ENCODE assay signal across 15 cellular contexts in genomic region chr10:7593068-7593467, GRCh38.
DNase-seq lines count a peak whose midpoint lies in the region; ATAC-seq and TF ChIP-seq lines count a peak whose summit lies in the region.
"Had no signal": no experiment of that assay in that cellular context is flagged by ENCODE, and none has a peak within 500 bp of the region (broad histone marks: within the 10 kb centered on the region; RNA-seq: fewer than 3 reads in every experiment).

No MANE protein-coding gene starts in this region.

- H3K4me1 Mint-ChIP-seq in activated CD4-positive, alpha-beta memory T cell treated with anti-CD3 and anti-CD28 coated beads, Interleukin-2, amount 10 ng/mL, durations not matched to agents 7 days and 5 days, result no peaks in the 10 kb centered on the region
- H3K4me1 Mint-ChIP-seq: nephron progenitor cell had no signal

- WGBS in adrenal gland, 4 donors, result 21 to 44% (median 43%) methylated on average over 2 to 4 of the region's 4 CpGs
- 31% methylated on average over 4 of the region's 4 CpGs for WGBS in prostate gland

- DNase-seq in AG10803 (ENCODE audit: low read depth), result peak; percentile 55
- DNase-seq in adrenal gland, result peak in 4 of 7 donors; percentile 19 to 56 (median 44)
- DNase-seq in left ventricle myocardium inferior, result peak; percentile 63
- peak; percentile 18 for DNase-seq in prostate gland (ENCODE audit: low spot score)
- DNase-seq in T-helper 1 cell, result no peak
- no peak for DNase-seq in NCI-H2227 (lab: John Stamatoyannopoulos, UW; ENCODE audit: unreplicated experiment)
- no peak for DNase-seq in activated CD4-positive, alpha-beta memory T cell treated with anti-CD3 and anti-CD28 coated beads, Interleukin-2, amount 10 ng/mL, durations not matched to agents 7 days and 5 days
- DNase-seq: activated gamma-delta T cell; CD4-positive, alpha-beta memory T cell; NCI-H187; nephron progenitor cell; SJCRH30; stimulated activated naive CD8-positive, alpha-beta T cell treated with anti-CD3 and anti-CD28 coated beads, Interleukin-15, amount 100 ng/mL, for 72 hours had no signal

- no peak overlapping the region for H3K27ac Mint-ChIP-seq in activated CD4-positive, alpha-beta memory T cell treated with anti-CD3 and anti-CD28 coated beads, Interleukin-2, amount 10 ng/mL, durations not matched to agents 7 days and 5 days
- H3K27ac Mint-ChIP-seq: CD4-positive, alpha-beta memory T cell; nephron progenitor cell; stimulated activated naive CD8-positive, alpha-beta T cell treated with anti-CD3 and anti-CD28 coated beads, Interleukin-15, amount 100 ng/mL, for 72 hours; T-helper 2 cell treated with Interferon-gamma antibody and Interleukin-4, amounts not matched to agents 5 μg/mL and 100 μg/mL, for 36 hours had no signal

- POLR2A ChIA-PET in activated CD4-positive, alpha-beta memory T cell treated with anti-CD3 and anti-CD28 coated beads, Interleukin-2, amount 10 ng/mL, durations not matched to agents 7 days and 5 days (lab: Charles Lee), result no interaction called here

- intact Hi-C loops in adrenal gland (cut with DNase I) (no loop called here), left ventricle myocardium inferior (cut with micrococcal nuclease) (no loop called here), prostate gland (cut with DNase I) (no loop called here)

- no peak overlapping the region for H3K4me3 Mint-ChIP-seq in activated CD4-positive, alpha-beta memory T cell treated with anti-CD3 and anti-CD28 coated beads, Interleukin-2, amount 10 ng/mL, durations not matched to agents 7 days and 5 days
- H3K4me3 Mint-ChIP-seq: CD4-positive, alpha-beta memory T cell; nephron progenitor cell; stimulated activated naive CD8-positive, alpha-beta T cell treated with anti-CD3 and anti-CD28 coated beads, Interleukin-15, amount 100 ng/mL, for 72 hours; T-helper 2 cell treated with Interferon-gamma antibody and Interleukin-4, amounts not matched to agents 5 μg/mL and 100 μg/mL, for 36 hours had no signal

- no peak for ATAC-seq in GM18868 (IDR thresholded peaks at IDR 0.05; ENCODE audit: unreplicated experiment)

- no peaks in the 10 kb centered on the region for H3K36me3 ChIP-seq in adrenal gland (replicated peaks in 1 of 2)
- no peaks in the 10 kb centered on the region for H3K36me3 ChIP-seq in left ventricle myocardium inferior
- no peaks in the 10 kb centered on the region for H3K36me3 ChIP-seq in prostate gland
- H3K36me3 ChIP-seq: SJCRH30 had no signal

- no peaks in the 10 kb centered on the region for H3K36me3 Mint-ChIP-seq in activated CD4-positive, alpha-beta memory T cell treated with anti-CD3 and anti-CD28 coated beads, Interleukin-2, amount 10 ng/mL, durations not matched to agents 7 days and 5 days (ENCODE audit: low read depth)
- H3K36me3 Mint-ChIP-seq: CD4-positive, alpha-beta memory T cell had no signal

- H3K4me3 ChIP-seq in AG10803 (ENCODE audit: low read length) (no peak overlapping the region), adrenal gland (no peak overlapping the region), left ventricle myocardium inferior (no peak overlapping the region), prostate gland (no peak overlapping the region)
- H3K4me3 ChIP-seq: SJCRH30 had no signal

- H3K9me3 ChIP-seq in adrenal gland (replicated peaks in 1 of 3) (no peaks in the 10 kb centered on the region), left ventricle myocardium inferior (replicated peaks) (no peaks in the 10 kb centered on the region), prostate gland (no peaks in the 10 kb centered on the region)
- H3K9me3 ChIP-seq: SJCRH30 had no signal

- no peaks in the 10 kb centered on the region for H3K4me1 ChIP-seq in adrenal gland (replicated peaks in 1 of 2)
- H3K4me1 ChIP-seq in left ventricle myocardium inferior, result peaks cover 13% of the 10 kb centered on the region
- H3K4me1 ChIP-seq in prostate gland (replicated peaks), result no peaks in the 10 kb centered on the region
- H3K4me1 ChIP-seq: SJCRH30 had no signal

- no peak overlapping the region for H3K27ac ChIP-seq in adrenal gland
- peak overlapping the region; percentile 78 for H3K27ac ChIP-seq in left ventricle myocardium inferior (replicated peaks)
- peak overlapping the region; percentile 53 to 57 for H3K27ac ChIP-seq in prostate gland
- H3K27ac ChIP-seq: SJCRH30 had no signal

- TF ChIP-seq POLR2A in adrenal gland (IDR thresholded peaks at IDR 0.05) (no peak), prostate gland (IDR thresholded peaks at IDR 0.05) (no peak)

- CTCF ChIA-PET in activated CD4-positive, alpha-beta memory T cell treated with anti-CD3 and anti-CD28 coated beads, Interleukin-2, amount 10 ng/mL, durations not matched to agents 7 days and 5 days (lab: Charles Lee), result no interaction called here

- H3K27me3 Mint-ChIP-seq in activated CD4-positive, alpha-beta memory T cell treated with anti-CD3 and anti-CD28 coated beads, Interleukin-2, amount 10 ng/mL, durations not matched to agents 7 days and 5 days, result no peaks in the 10 kb centered on the region
- H3K27me3 Mint-ChIP-seq: stimulated activated naive CD8-positive, alpha-beta T cell treated with anti-CD3 and anti-CD28 coated beads, Interleukin-15, amount 100 ng/mL, for 72 hours had no signal

- TF ChIP-seq CTCF in AG10803 (conservative IDR thresholded peaks at IDR 0.05; ENCODE audit: low read length) (no peak), adrenal gland (IDR thresholded peaks at IDR 0.05) (no peak), left ventricle myocardium inferior (IDR thresholded peaks at IDR 0.05; ENCODE audit: borderline replicate concordance) (no peak), prostate gland (IDR thresholded peaks at IDR 0.05) (no peak)

- H3K9me3 Mint-ChIP-seq in activated CD4-positive, alpha-beta memory T cell treated with anti-CD3 and anti-CD28 coated beads, Interleukin-2, amount 10 ng/mL, durations not matched to agents 7 days and 5 days, result no peaks in the 10 kb centered on the region
- H3K9me3 Mint-ChIP-seq: CD4-positive, alpha-beta memory T cell; nephron progenitor cell; stimulated activated naive CD8-positive, alpha-beta T cell treated with anti-CD3 and anti-CD28 coated beads, Interleukin-15, amount 100 ng/mL, for 72 hours; T-helper 2 cell treated with Interferon-gamma antibody and Interleukin-4, amounts not matched to agents 5 μg/mL and 100 μg/mL, for 36 hours had no signal

- no peaks in the 10 kb centered on the region for H3K27me3 ChIP-seq in adrenal gland
- no peaks in the 10 kb centered on the region for H3K27me3 ChIP-seq in left ventricle myocardium inferior (ENCODE audit: low read depth)
- no peaks in the 10 kb centered on the region for H3K27me3 ChIP-seq in prostate gland (replicated peaks; ENCODE audit: insufficient read depth)
- H3K27me3 ChIP-seq: SJCRH30 had no signal

Comparison
In these comparisons a context has a peak if more than half of its experiments do, and no peak if none do; other contexts are left out.
1. DNase-seq: peak in AG10803 (single experiment), adrenal gland (4 of 7), left ventricle myocardium inferior (single experiment) and prostate gland (single experiment); none in T-helper 1 cell (0 of 5), NCI-H2227 (single experiment) and activated CD4-positive, alpha-beta memory T cell treated with anti-CD3 and anti-CD28 coated beads, Interleukin-2, amount 10 ng/mL, durations not matched to agents 7 days and 5 days (single experiment).
2. H3K27ac ChIP-seq: peak in left ventricle myocardium inferior (single experiment) and prostate gland (2 of 2); none in adrenal gland (0 of 5).